ENCODE assay signal across 8 cellular contexts in genomic region chr3:377158-377561, GRCh38.
DNase-seq lines count a peak whose midpoint lies in the region; ATAC-seq and TF ChIP-seq lines count a peak whose summit lies in the region.

No MANE protein-coding gene starts in this region.

- no peak overlapping the region for H2AFZ ChIP-seq in OCI-LY3 (ENCODE audit: low read depth, low read length)

- DNase-seq in left ventricle myocardium inferior = no peak
- no peak for DNase-seq in cardiac septum (ENCODE audit: low spot score)
- DNase-seq in fibroblast of peridontal ligament (ENCODE audit: extremely low read depth) = peak; percentile 65
- DNase-seq in uterus = no peak
- DNase-seq in hypothalamus (lab: John Stamatoyannopoulos, UW) = no peak

- H3K4me1 ChIP-seq in left ventricle myocardium inferior (peaks cover 17% of the 10 kb centered on the region), OCI-LY3 (ENCODE audit: low read length) (peaks cover 23% of the 10 kb centered on the region), uterus (no peaks in the 10 kb centered on the region)

- intact Hi-C loops in left ventricle myocardium inferior (cut with micrococcal nuclease) = no loop called here
- intact Hi-C loops in cardiac septum (cut with DNase I) = no loop called here
- intact Hi-C loops in uterus (cut with DNase I; ENCODE audit: low total_unique reads) = no loop called here

- ATAC-seq in HG03469 (IDR thresholded peaks at IDR 0.05; ENCODE audit: unreplicated experiment) = peak; percentile 61
- ATAC-seq in GM19324 (IDR thresholded peaks at IDR 0.05; ENCODE audit: low FRiP score, unreplicated experiment) = no peak

- TF ChIP-seq CTCF in left ventricle myocardium inferior (IDR thresholded peaks at IDR 0.05; ENCODE audit: borderline replicate concordance) (peak; percentile 57), OCI-LY3 (IDR thresholded peaks at IDR 0.05; ENCODE audit: low read depth, low read length) (peak; percentile 77), uterus (IDR thresholded peaks at IDR 0.05) (peak; percentile 37 to 44 (median 40))

- H4K20me1 ChIP-seq in OCI-LY3 (ENCODE audit: insufficient read depth, low read length) = no peaks in the 10 kb centered on the region

- no peak overlapping the region for H3K9ac ChIP-seq in OCI-LY3 (ENCODE audit: low read length)

- no peaks in the 10 kb centered on the region for H3K9me3 ChIP-seq in left ventricle myocardium inferior (replicated peaks)
- no peaks in the 10 kb centered on the region for H3K9me3 ChIP-seq in OCI-LY3 (ENCODE audit: insufficient read depth, low read length)
- no peaks in the 10 kb centered on the region for H3K9me3 ChIP-seq in uterus

- no peak for TF ChIP-seq POLR2A in uterus (IDR thresholded peaks at IDR 0.05)

- H3K27ac ChIP-seq in left ventricle myocardium inferior (replicated peaks) = no peak overlapping the region
- no peak overlapping the region for H3K27ac ChIP-seq in OCI-LY3 (ENCODE audit: low read length)
- H3K27ac ChIP-seq in uterus = no peak overlapping the region

- H3K4me2 ChIP-seq in OCI-LY3 (ENCODE audit: low read length) = peak overlapping the region; percentile 58

- H3K27me3 ChIP-seq in left ventricle myocardium inferior (ENCODE audit: low read depth) = no peaks in the 10 kb centered on the region
- no peaks in the 10 kb centered on the region for H3K27me3 ChIP-seq in OCI-LY3 (ENCODE audit: low read depth, low read length)
- H3K27me3 ChIP-seq in uterus = no peaks in the 10 kb centered on the region

- H3K36me3 ChIP-seq in left ventricle myocardium inferior (no peaks in the 10 kb centered on the region), OCI-LY3 (replicated peaks; ENCODE audit: low read depth, low read length) (no peaks in the 10 kb centered on the region), uterus (no peaks in the 10 kb centered on the region)

- no peaks in the 10 kb centered on the region for H3K79me2 ChIP-seq in OCI-LY3 (ENCODE audit: low read length)

- no peak overlapping the region for H3K4me3 ChIP-seq in left ventricle myocardium inferior
- H3K4me3 ChIP-seq in OCI-LY3 (ENCODE audit: low read length) = peak overlapping the region; percentile 49
- no peak overlapping the region for H3K4me3 ChIP-seq in uterus
